ENCODE assay signal across 18 cellular contexts in genomic region chr7:23207029-23207428, GRCh38. TPM values are rescaled to one million over a fixed set of nuclear protein-coding genes. Genes with fewer than 3 reads are reported as not detected.
A peak's percentile ranks its signal among the peaks of the same experiment; 100 is the strongest.
DNase-seq lines count a peak whose midpoint lies in the region; ATAC-seq and TF ChIP-seq lines count a peak whose summit lies in the region.
"Had no signal": no experiment of that assay in that cellular context is flagged by ENCODE, and none has a peak within 500 bp of the region (broad histone marks: within the 10 kb centered on the region; RNA-seq: fewer than 3 reads in every experiment).

No MANE protein-coding gene starts in this region.

- DNase-seq in SKM-1 treated with dmso at 0.1 percent for 144 hours (lab: John Stamatoyannopoulos, UW; ENCODE audit: unreplicated experiment) (peak; percentile 2), SKM-1 (lab: John Stamatoyannopoulos, UW; ENCODE audit: unreplicated experiment) (no peak), NCI-H748 treated with DMSO at 0.1 percent for 48 hours (lab: John Stamatoyannopoulos, UW) (peak; percentile 29), fibroblast of pulmonary artery (ENCODE audit: low read depth) (peak; percentile 4), type B pancreatic cell (ENCODE audit: extremely low spot score, unreplicated experiment) (no peak), ACHN (no peak), GDM1 (lab: John Stamatoyannopoulos, UW) (no peak)
- DNase-seq: activated B cell treated with CpG ODN at 0.5 μM for 24 hours; activated naive CD4-positive, alpha-beta T cell treated with anti-CD3 and anti-CD28 coated beads, Interleukin-2, amount 50 U/mL, for 16 hours; activated T-cell treated with anti-CD3 and anti-CD28 coated beads, Interleukin-2, amount 50 U/mL, for 72 hours; foreskin melanocyte; hippocampal formation; NCI-H1048; NCI-H2029 treated with DMSO at 0.1 percent for 48 hours; NCI-H524 treated with DMSO at 0.1 percent for 48 hours had no signal

- no peaks in the 10 kb centered on the region for H3K9me3 Mint-ChIP-seq in type B pancreatic cell
- H3K9me3 Mint-ChIP-seq: activated B cell treated with CpG ODN at 0.5 μM for 24 hours had no signal

- H3K27ac Mint-ChIP-seq in type B pancreatic cell, result peak overlapping the region; percentile 20
- H3K27ac Mint-ChIP-seq: activated B cell treated with CpG ODN at 0.5 μM for 24 hours; activated T-cell treated with anti-CD3 and anti-CD28 coated beads, Interleukin-2, amount 50 U/mL, for 72 hours had no signal

- no peak for TF ChIP-seq CTCF in fibroblast of pulmonary artery (IDR thresholded peaks at IDR 0.05; ENCODE audit: low read length, missing control alignments)
- no peak for TF ChIP-seq CTCF in type B pancreatic cell (conservative IDR thresholded peaks at IDR 0.05)

- no peak for ATAC-seq in HG02571 (IDR thresholded peaks at IDR 0.05; ENCODE audit: unreplicated experiment)
- ATAC-seq: Panc1 had no signal

- H3K4me3 Mint-ChIP-seq in type B pancreatic cell, result peak overlapping the region; percentile 29
- H3K4me3 Mint-ChIP-seq: activated B cell treated with CpG ODN at 0.5 μM for 24 hours had no signal

- peaks cover 7% of the 10 kb centered on the region for H3K4me1 Mint-ChIP-seq in type B pancreatic cell (ENCODE audit: unreplicated experiment)

- no peak overlapping the region for H3K4me3 ChIP-seq in fibroblast of pulmonary artery (replicated peaks; ENCODE audit: low read depth, low read length)
- H3K4me3 ChIP-seq: BLaER1 had no signal

- in situ Hi-C loops in ACHN (cut with HindIII; ENCODE audit: low pct_ligation_motif_present, low pct_unique_long_range_greater_than_20kb, low sequenced_read_pairs), result no loop called here

- H3K36me3 Mint-ChIP-seq in type B pancreatic cell, result peaks cover 10% of the 10 kb centered on the region

- H3K27me3 Mint-ChIP-seq in type B pancreatic cell, result peaks cover 5% of the 10 kb centered on the region

RNA-seq across cellular contexts. Expression of gene NUP42, which starts 25.2 kb away (rescaled TPM):
- 22.3 and 38.4 TPM in 2 replicates for total RNA-seq in type B pancreatic cell (ENCODE audit: low replicate concordance)

RNA-seq across cellular contexts. Expression of gene GPNMB, which starts 39.5 kb away (rescaled TPM):
- 7.0 and 13.3 TPM in 2 replicates for total RNA-seq in type B pancreatic cell (ENCODE audit: low replicate concordance)

Comparison
In these comparisons a context has a peak if more than half of its experiments do, and no peak if none do; other contexts are left out.
1. DNase-seq: peak in SKM-1 treated with dmso at 0.1 percent for 144 hours (single experiment), NCI-H748 treated with DMSO at 0.1 percent for 48 hours (single experiment) and fibroblast of pulmonary artery (single experiment); none in SKM-1 (single experiment), type B pancreatic cell (single experiment), ACHN (single experiment) and GDM1 (single experiment).